25 cellular contexts compared by ENCODE assay signal in genomic region chr17:69819316-69820087, GRCh38.
DNase-seq lines count a peak whose midpoint lies in the region; ATAC-seq, FAIRE-seq and TF ChIP-seq lines count a peak whose summit lies in the region.
"Had no signal": no experiment of that assay in that cellular context is flagged by ENCODE, and none has a peak within 500 bp of the region (broad histone marks: within the 10 kb centered on the region; RNA-seq: fewer than 3 reads in every experiment).

No MANE protein-coding gene starts in this region.

- H2AFZ ChIP-seq in mesenchymal stem cell (ENCODE audit: low read depth, low read length): no peak overlapping the region

- H3K36me3 ChIP-seq in BJ (ENCODE audit: control insufficient read depth, insufficient read depth, low read length): no peaks in the 10 kb centered on the region
- H3K36me3 ChIP-seq in mesenchymal stem cell (ENCODE audit: control insufficient read depth in 1 of 2, insufficient read depth in 2 of 2, low read depth in 1 of 2, low read length in 2 of 2): peaks cover 0 to 7% of the 10 kb centered on the region in 2 experiments
- H3K36me3 ChIP-seq: heart left ventricle, WERI-Rb-1 had no signal

- H3K27ac ChIP-seq in mesenchymal stem cell (ENCODE audit: low read length, poor library complexity, severe bottlenecking): no peak overlapping the region
- H3K27ac ChIP-seq: heart left ventricle, WERI-Rb-1 had no signal

- no peak for TF ChIP-seq CTCF in BJ (IDR thresholded peaks at IDR 0.05; ENCODE audit: insufficient read depth, low read depth, low read length)

- no peak overlapping the region for H2BK120ac ChIP-seq in mesenchymal stem cell (ENCODE audit: low read depth, low read length)

- 54% methylated on average over 2 of the region's 5 CpGs for WGBS in mesenchymal stem cell

- H3K4me3 ChIP-seq in BJ (ENCODE audit: low read depth, low read length): no peak overlapping the region
- H3K4me3 ChIP-seq in mesenchymal stem cell (ENCODE audit: insufficient read depth in 1 of 2, low read depth in 1 of 2, low read length in 2 of 2): no peak overlapping the region
- H3K4me3 ChIP-seq: heart left ventricle, lung had no signal

- no peaks in the 10 kb centered on the region for H3K9me3 ChIP-seq in mesenchymal stem cell (ENCODE audit: control insufficient read depth, low read length)
- H3K9me3 ChIP-seq: heart left ventricle had no signal

- H3K9ac ChIP-seq in mesenchymal stem cell (ENCODE audit: low read length): no peak overlapping the region

- H2AK5ac ChIP-seq in mesenchymal stem cell (ENCODE audit: low read length, severe bottlenecking): no peak overlapping the region

- no peak overlapping the region for H2BK15ac ChIP-seq in mesenchymal stem cell (ENCODE audit: low read depth, poor library complexity, severe bottlenecking)

- H3K18ac ChIP-seq in mesenchymal stem cell (ENCODE audit: low read depth in 1 of 2, low read length in 2 of 2): no peak overlapping the region

- no peak overlapping the region for H2BK12ac ChIP-seq in mesenchymal stem cell (ENCODE audit: low read length in 2 of 2)

- ATAC-seq in HG03097 (IDR thresholded peaks at IDR 0.05; ENCODE audit: low FRiP score, unreplicated experiment) (no peak), HG02678 (IDR thresholded peaks at IDR 0.05; ENCODE audit: unreplicated experiment) (no peak), GM18867 (IDR thresholded peaks at IDR 0.05; ENCODE audit: unreplicated experiment) (no peak)
- ATAC-seq: heart left ventricle had no signal

- no peak overlapping the region for H3K14ac ChIP-seq in mesenchymal stem cell (ENCODE audit: low read length in 2 of 2)

- CTCF ChIA-PET in BJ (lab: Yijun Ruan, JAX): interaction anchor here (0.7 kb wide), 1 partner anchor 127 kb away, joined by 3 read pairs; no protein-coding TSS in a partner anchor

- H3K4ac ChIP-seq in mesenchymal stem cell (ENCODE audit: low read depth in 1 of 2, low read length in 2 of 2): no peak overlapping the region

- no peak overlapping the region for H3K23ac ChIP-seq in mesenchymal stem cell (ENCODE audit: low read length in 2 of 2)

- H4K8ac ChIP-seq in mesenchymal stem cell (ENCODE audit: low read length): no peak overlapping the region

- DNase-seq in BJ (ENCODE audit: low read depth) (peak; percentile 16), HT1080 (ENCODE audit: low read depth) (peak; percentile 10), mesenchymal stem cell (peak; percentile 51), midbrain (lab: John Stamatoyannopoulos, UW) (no peak)
- DNase-seq: activated CD4-positive, alpha-beta T cell treated with anti-CD3 and anti-CD28 coated beads, Interleukin-2, amount 50 U/mL, for 48 hours; activated naive CD4-positive, alpha-beta T cell treated with anti-CD3 and anti-CD28 coated beads, Interleukin-2, amount 10 ng/mL, durations not matched to agents 7 days and 5 days; activated T-cell treated with anti-CD3 and anti-CD28 coated beads, Interleukin-2, amount 50 U/mL, for 1 hour; cortex of kidney; heart left ventricle; immature natural killer cell; naive B cell; NCI-H1930; NCI-H510A; SHP77 treated with DMSO at 0.1 percent for 48 hours; small intestine; stimulated activated CD4-positive, alpha-beta T cell treated with anti-CD3 and anti-CD28 coated beads, Interleukin-4, amount 100 ng/mL, for 24 hours; substantia nigra; WERI-Rb-1 had no signal

- H4K91ac ChIP-seq in mesenchymal stem cell (ENCODE audit: low read length): no peak overlapping the region

- peak; percentile 26 for FAIRE-seq in endometrium (lab: Jason Lieb, UNC)
- FAIRE-seq: endothelial cell of umbilical vein, GM12891, small intestine had no signal

- peaks cover 3% of the 10 kb centered on the region for H3K27me3 ChIP-seq in BJ (ENCODE audit: control insufficient read depth, insufficient read depth, low read length)
- H3K27me3 ChIP-seq in mesenchymal stem cell (ENCODE audit: control insufficient read depth in 1 of 2, insufficient read depth in 1 of 2, low read length in 2 of 2): no peaks in the 10 kb centered on the region
- H3K27me3 ChIP-seq: heart left ventricle had no signal

- no peak overlapping the region for H3K4me2 ChIP-seq in mesenchymal stem cell (ENCODE audit: low read length, poor library complexity, severe bottlenecking)

- H2BK5ac ChIP-seq in mesenchymal stem cell (ENCODE audit: low read depth, low read length, poor library complexity, severe bottlenecking): no peak overlapping the region

- H3K4me1 ChIP-seq in mesenchymal stem cell (ENCODE audit: control insufficient read depth, insufficient read depth, low read depth, low read length): peaks cover 3% of the 10 kb centered on the region

- no peaks in the 10 kb centered on the region for H3K79me1 ChIP-seq in mesenchymal stem cell (replicated peaks; ENCODE audit: low read length, poor library complexity, severe bottlenecking)

- POLR2A ChIA-PET in BJ (lab: Charles Lee): interaction anchor here (0.6 kb wide), 1 partner anchor 1048 kb away, joined by 12 read pairs; no protein-coding TSS in a partner anchor
